15 cellular contexts compared by ENCODE assay signal in genomic region chr11:23897453-23898289, GRCh38.
DNase-seq lines count a peak whose midpoint lies in the region; ATAC-seq and TF ChIP-seq lines count a peak whose summit lies in the region.
"Had no signal": no experiment of that assay in that cellular context is flagged by ENCODE, and none has a peak within 500 bp of the region (broad histone marks: within the 10 kb centered on the region; RNA-seq: fewer than 3 reads in every experiment).

No MANE protein-coding gene starts in this region.

- H3K4me1 ChIP-seq in SJSA1 (replicated peaks) (peaks cover 32% of the 10 kb centered on the region), fibroblast of lung (ENCODE audit: control insufficient read depth, extremely low read depth, insufficient read depth, low read length) (peaks cover 2% of the 10 kb centered on the region), trophoblast cell (ENCODE audit: control insufficient read depth in 1 of 2, insufficient read depth in 2 of 2, low read length in 2 of 2) (peaks cover 0 to 2% of the 10 kb centered on the region in 2 experiments)

- WGBS in trophoblast cell (ENCODE audit: extremely low coverage, insufficient coverage, insufficient read length) = no CpG with 5 or more reads among the region's 9 CpGs

- H2AK5ac ChIP-seq in trophoblast cell (ENCODE audit: low read length) = no peak overlapping the region

- in situ Hi-C loops in G401 (cut with HindIII; ENCODE audit: low sequenced_read_pairs) = no loop called here

- H3K9ac ChIP-seq in fibroblast of lung (ENCODE audit: insufficient read depth, low read length) = no peak overlapping the region
- no peak overlapping the region for H3K9ac ChIP-seq in trophoblast cell (ENCODE audit: low read length)

- H2AFZ ChIP-seq in fibroblast of lung (ENCODE audit: low read length) (no peak overlapping the region), trophoblast cell (ENCODE audit: insufficient read depth, low read length, poor library complexity) (no peak overlapping the region)

- H3K79me2 ChIP-seq in fibroblast of lung (ENCODE audit: control insufficient read depth, insufficient read depth, low read length) (no peaks in the 10 kb centered on the region), trophoblast cell (ENCODE audit: control insufficient read depth, insufficient read depth, low read length, poor library complexity) (no peaks in the 10 kb centered on the region)

- no peaks in the 10 kb centered on the region for H3K9me3 ChIP-seq in SJSA1 (replicated peaks)
- H3K9me3 ChIP-seq in fibroblast of lung (ENCODE audit: control insufficient read depth, insufficient read depth, low read depth, low read length) = no peaks in the 10 kb centered on the region
- no peaks in the 10 kb centered on the region for H3K9me3 ChIP-seq in trophoblast cell (ENCODE audit: insufficient read depth, low read depth, low read length)
- H3K9me3 ChIP-seq: sigmoid colon had no signal

- H3K4me2 ChIP-seq in fibroblast of lung (ENCODE audit: extremely low read depth, insufficient read depth, low read length) (peak overlapping the region; percentile 61), trophoblast cell (ENCODE audit: low read length) (no peak overlapping the region)

- no peak overlapping the region for H3K4ac ChIP-seq in trophoblast cell (ENCODE audit: low read depth, low read length)

- H3K79me1 ChIP-seq in trophoblast cell (ENCODE audit: low read length) = peaks cover 4% of the 10 kb centered on the region

- H3K27me3 ChIP-seq in SJSA1 (replicated peaks) = no peaks in the 10 kb centered on the region
- no peaks in the 10 kb centered on the region for H3K27me3 ChIP-seq in fibroblast of lung (ENCODE audit: control insufficient read depth, insufficient read depth, low read length)
- no peaks in the 10 kb centered on the region for H3K27me3 ChIP-seq in trophoblast cell (ENCODE audit: insufficient read depth, low read length)
- H3K27me3 ChIP-seq: sigmoid colon had no signal

- peak; percentile 76 for DNase-seq in GM04504 (ENCODE audit: low read depth)
- DNase-seq in SJSA1 (ENCODE audit: low read depth in 1 of 2, low spot score in 2 of 2) = peak; percentile 51 to 76
- DNase-seq in fibroblast of lung (ENCODE audit: low read depth in 2 of 2) = peak; percentile 75 to 93
- peak; percentile 66 to 82 for DNase-seq in trophoblast cell
- DNase-seq in stimulated activated naive CD4-positive, alpha-beta T cell (lab: John Stamatoyannopoulos, UW) = no peak
- no peak for DNase-seq in G401 (ENCODE audit: low spot score)
- no peak for DNase-seq in NCI-H2227 treated with DMSO at 0.1 percent for 48 hours (lab: John Stamatoyannopoulos, UW)
- DNase-seq: activated CD4-positive, alpha-beta T cell treated with anti-CD3 and anti-CD28 coated beads for 48 hours; caudate nucleus; NCI-H1417; NCI-H774; sigmoid colon had no signal

- H3K27ac ChIP-seq in SJSA1 (peak overlapping the region; percentile 90), fibroblast of lung (ENCODE audit: insufficient read depth, low read length) (peak overlapping the region; percentile 43), trophoblast cell (ENCODE audit: low read depth, low read length) (peak overlapping the region; percentile 70)
- H3K27ac ChIP-seq: epithelial cell of prostate, sigmoid colon had no signal

- no peak overlapping the region for H3K14ac ChIP-seq in trophoblast cell (ENCODE audit: low read length)

- no peak overlapping the region for H4K8ac ChIP-seq in trophoblast cell (ENCODE audit: low read depth, low read length)

- ATAC-seq in GM21786 (IDR thresholded peaks at IDR 0.05; ENCODE audit: unreplicated experiment) = no peak
- ATAC-seq: activated T-helper 17 cell treated with anti-CD3 and anti-CD28 coated beads, Interleukin-2, amount 50 U/mL, for 72 hours had no signal

- no peaks in the 10 kb centered on the region for H4K20me1 ChIP-seq in fibroblast of lung (ENCODE audit: control insufficient read depth, extremely low read depth, insufficient read depth, low read length)

- H2BK120ac ChIP-seq in trophoblast cell (ENCODE audit: insufficient read depth, low read length, poor library complexity) = no peak overlapping the region

- no peak overlapping the region for H3K18ac ChIP-seq in trophoblast cell (ENCODE audit: low read length)

- H4K91ac ChIP-seq in trophoblast cell (ENCODE audit: low read depth, low read length) = no peak overlapping the region

- no peak overlapping the region for H2BK5ac ChIP-seq in trophoblast cell (ENCODE audit: low read depth, low read length, poor library complexity)

- H3K23ac ChIP-seq in trophoblast cell (ENCODE audit: low read length) = no peak overlapping the region

- TF ChIP-seq CTCF in fibroblast of lung (conservative IDR thresholded peaks at IDR 0.05 in 1 of 2, IDR thresholded peaks at IDR 0.05 in 1 of 2; ENCODE audit: low read depth in 1 of 2, low read length in 2 of 2) = no peak

- H2BK12ac ChIP-seq in trophoblast cell (ENCODE audit: low read length) = no peak overlapping the region

- H4K12ac ChIP-seq in trophoblast cell (ENCODE audit: low read depth, low read length) = no peak overlapping the region

- H3K4me3 ChIP-seq in SJSA1 = no peak overlapping the region
- H3K4me3 ChIP-seq in fibroblast of lung (replicated peaks in 1 of 4; ENCODE audit: control extremely low read depth in 1 of 4, insufficient read depth in 1 of 4, low read depth in 3 of 4, low read length in 4 of 4) = peak overlapping the region in 1 of 4 experiments; percentile 1
- H3K4me3 ChIP-seq in trophoblast cell (ENCODE audit: low read depth, low read length) = no peak overlapping the region
- H3K4me3 ChIP-seq: sigmoid colon had no signal

- H3K36me3 ChIP-seq in SJSA1 = no peaks in the 10 kb centered on the region
- H3K36me3 ChIP-seq in fibroblast of lung (ENCODE audit: control insufficient read depth, insufficient read depth, low read length) = no peaks in the 10 kb centered on the region
- H3K36me3 ChIP-seq in trophoblast cell (ENCODE audit: control insufficient read depth in 1 of 2, insufficient read depth in 2 of 2, low read length in 2 of 2) = no peaks in the 10 kb centered on the region
- H3K36me3 ChIP-seq: sigmoid colon had no signal

Comparison
In these comparisons a context has a peak if more than half of its experiments do, and no peak if none do; other contexts are left out.
1. DNase-seq: peak in GM04504 (single experiment), SJSA1 (2 of 2), fibroblast of lung (2 of 2) and trophoblast cell (2 of 2); none in stimulated activated naive CD4-positive, alpha-beta T cell (0 of 6), G401 (single experiment) and NCI-H2227 treated with DMSO at 0.1 percent for 48 hours (single experiment).
2. Peak in every context shown above with its lines, with median percentiles within 50 percentile points of each other: H3K27ac ChIP-seq.